8 cellular contexts compared by ENCODE assay signal in genomic region chr19:10315335-10316214, GRCh38. TPM values are rescaled to one million over a fixed set of nuclear protein-coding genes. Genes with fewer than 3 reads are reported as not detected.
DNase-seq lines count a peak whose midpoint lies in the region; ATAC-seq, FAIRE-seq and TF ChIP-seq lines count a peak whose summit lies in the region.

Gene FDX2 (minus strand): TSS chr19:10316015. CDS start chr19:10315996, 19 bp downstream.

- peaks cover 11 to 14% of the 10 kb centered on the region in 2 experiments for H3K4me1 Mint-ChIP-seq in H9
- peaks cover 10% of the 10 kb centered on the region for H3K4me1 Mint-ChIP-seq in T-helper 1 cell treated with Interleukin-12 subunit alpha and Interleukin-12 subunit beta and Interleukin-4 antibody, amounts not matched to agents 30 μg/mL and 1 μg/mL, for 36 hours (ENCODE audit: low read depth)

- no peak within 1 kb of the TSS for H2BK5ac ChIP-seq in H9 (ENCODE audit: insufficient read length, low read length)

- H3K79me1 ChIP-seq in H9 (ENCODE audit: insufficient read depth, low read depth, low read length, poor library complexity, severe bottlenecking) = no peaks in the 10 kb centered on the region

- H2BK120ac ChIP-seq in H9 (ENCODE audit: low read depth, low read length, poor library complexity, severe bottlenecking) = no peak within 1 kb of the TSS

- FAIRE-seq in D721Med (lab: Jason Lieb, UNC) = no peak

- no peak within 1 kb of the TSS for H3K18ac ChIP-seq in H9 (ENCODE audit: insufficient read length, low read depth, low read length)

- H3K14ac ChIP-seq in H9 (ENCODE audit: insufficient read depth, low read length) = no peak within 1 kb of the TSS

- H3K36me3 ChIP-seq in psoas muscle (ENCODE audit: insufficient read depth in 1 of 2, low read depth in 1 of 2) = peaks cover 0 to 53% of the 10 kb centered on the region in 2 donors

- no CpG with 5 or more reads among the region's 55 CpGs for WGBS in H9 (ENCODE audit: extremely low coverage, insufficient read length, low lambda C conversion rate)
- 1% methylated on average over 31 to 55 of the region's 55 CpGs for WGBS in psoas muscle, 3 donors

- H4K5ac ChIP-seq in H9 (ENCODE audit: insufficient read length, low read depth, low read length) = no peak within 1 kb of the TSS

- no peak within 1 kb of the TSS for H3T11ph ChIP-seq in H9 (ENCODE audit: low read length)

- no peaks in the 10 kb centered on the region for H4K20me1 ChIP-seq in H9 (ENCODE audit: control insufficient read depth, insufficient read depth, insufficient read length)

- H2BK20ac ChIP-seq in H9 (ENCODE audit: low read depth, low read length, poor library complexity, severe bottlenecking) = no peak within 1 kb of the TSS

- H3K27me3 Mint-ChIP-seq in H9 (ENCODE audit: low read depth) = peaks cover 2% of the 10 kb centered on the region
- H3K27me3 Mint-ChIP-seq in T-helper 1 cell treated with Interleukin-12 subunit alpha and Interleukin-12 subunit beta and Interleukin-4 antibody, amounts not matched to agents 30 μg/mL and 1 μg/mL, for 36 hours (ENCODE audit: low read depth) = no peaks in the 10 kb centered on the region

- H3K9ac ChIP-seq in H9 (ENCODE audit: extremely low read depth, insufficient read length, low read length) = peak within 1 kb of the TSS; percentile 67

- peak within 1 kb of the TSS; percentile 52 for H3K4me2 ChIP-seq in H9 (ENCODE audit: insufficient read depth, insufficient read length, low read length)

- H3K36me3 Mint-ChIP-seq in H9 (ENCODE audit: insufficient read depth in 1 of 3, low read depth in 3 of 3) = peaks cover 13 to 46% (median 26%) of the 10 kb centered on the region in 3 experiments
- H3K36me3 Mint-ChIP-seq in T-helper 1 cell treated with Interleukin-12 subunit alpha and Interleukin-12 subunit beta and Interleukin-4 antibody, amounts not matched to agents 30 μg/mL and 1 μg/mL, for 36 hours (ENCODE audit: low read depth) = peaks cover 13% of the 10 kb centered on the region

- DNase-seq in D721Med (ENCODE audit: insufficient read length, low spot score) (peak; percentile 92), H9 (peak; percentile 93), NCI-H146 (lab: John Stamatoyannopoulos, UW) (peak; percentile 98), amniotic epithelial cell (ENCODE audit: low read depth) (peak; percentile 48), left ventricle myocardium superior (peak; percentile 95), psoas muscle (peak; percentile 91 to 95), ureter (ENCODE audit: low spot score) (peak; percentile 90)

- no peak within 1 kb of the TSS for H3K4ac ChIP-seq in H9 (ENCODE audit: low read depth, low read length)

- H3K23ac ChIP-seq in H9 (ENCODE audit: insufficient read length, low read depth, low read length) = no peak within 1 kb of the TSS

- H3K27me3 ChIP-seq in H9 (ENCODE audit: insufficient read depth, low read length) (no peaks in the 10 kb centered on the region), psoas muscle (ENCODE audit: insufficient read depth in 3 of 3, low read length in 2 of 3) (no peaks in the 10 kb centered on the region)

- no peaks in the 10 kb centered on the region for H3K9me3 Mint-ChIP-seq in H9
- no peaks in the 10 kb centered on the region for H3K9me3 Mint-ChIP-seq in T-helper 1 cell treated with Interleukin-12 subunit alpha and Interleukin-12 subunit beta and Interleukin-4 antibody, amounts not matched to agents 30 μg/mL and 1 μg/mL, for 36 hours

- no peaks in the 10 kb centered on the region for H3K9me3 ChIP-seq in H9 (ENCODE audit: control insufficient read depth, low read depth, low read length)
- H3K9me3 ChIP-seq in psoas muscle = no peaks in the 10 kb centered on the region

- TF ChIP-seq CTCF in D721Med (IDR thresholded peaks at IDR 0.05; ENCODE audit: insufficient read depth, missing control alignments) = no peak
- TF ChIP-seq CTCF in H9 (conservative IDR thresholded peaks at IDR 0.05) = no peak
- TF ChIP-seq CTCF in psoas muscle (IDR thresholded peaks at IDR 0.05) = no peak

- H2AFZ ChIP-seq in H9 (ENCODE audit: low read length) = no peak within 1 kb of the TSS

- H2BK12ac ChIP-seq in H9 (ENCODE audit: insufficient read length, low read depth, low read length) = no peak within 1 kb of the TSS

- H2AK5ac ChIP-seq in H9 (ENCODE audit: insufficient read length, low read length) = no peak within 1 kb of the TSS

- ATAC-seq in left ventricle myocardium superior (peak; percentile 93), psoas muscle (peak; percentile 91 to 98 (median 95))

- peak within 1 kb of the TSS; percentile 98 for H3K4me3 ChIP-seq in psoas muscle

- no peak within 1 kb of the TSS for H2BK15ac ChIP-seq in H9 (ENCODE audit: low read depth, low read length)

- H3K23me2 ChIP-seq in H9 (ENCODE audit: insufficient read length, low read depth, low read length, poor library complexity, severe bottlenecking) = peaks cover 3% of the 10 kb centered on the region

- no peak within 1 kb of the TSS for H4K91ac ChIP-seq in H9 (ENCODE audit: insufficient read length, low read depth, low read length)

- no peaks in the 10 kb centered on the region for H3K4me1 ChIP-seq in H9 (ENCODE audit: insufficient read depth, low read length)
- peaks cover 3% of the 10 kb centered on the region for H3K4me1 ChIP-seq in psoas muscle

- H3K27ac Mint-ChIP-seq in H9 = peak within 1 kb of the TSS; percentile 79 to 94 (median 92)
- H3K27ac Mint-ChIP-seq in T-helper 1 cell treated with Interleukin-12 subunit alpha and Interleukin-12 subunit beta and Interleukin-4 antibody, amounts not matched to agents 30 μg/mL and 1 μg/mL, for 36 hours = peak within 1 kb of the TSS; percentile 75

- H3K27ac ChIP-seq in H9 (ENCODE audit: insufficient read length, low read depth, low read length) (no peak within 1 kb of the TSS), psoas muscle (peak within 1 kb of the TSS; percentile 76)

- intact Hi-C loops in left ventricle myocardium superior (cut with micrococcal nuclease) = no loop called here
- intact Hi-C loops in psoas muscle (cut with DNase I) = no loop called here

- no peaks in the 10 kb centered on the region for H3K79me2 ChIP-seq in H9 (ENCODE audit: insufficient read depth, low read length)

- no peak within 1 kb of the TSS for H3K56ac ChIP-seq in H9 (ENCODE audit: insufficient read length, low read depth, low read length)

- peak within 1 kb of the TSS; percentile 87 to 93 for H3K4me3 Mint-ChIP-seq in H9
- H3K4me3 Mint-ChIP-seq in T-helper 1 cell treated with Interleukin-12 subunit alpha and Interleukin-12 subunit beta and Interleukin-4 antibody, amounts not matched to agents 30 μg/mL and 1 μg/mL, for 36 hours = peak within 1 kb of the TSS; percentile 87

- no peak within 1 kb of the TSS for H4K8ac ChIP-seq in H9 (replicated peaks; ENCODE audit: insufficient read length, low read depth, low read length)

RNA-seq across cellular contexts. Expression of gene FDX2, which starts in this region (rescaled TPM):
- 26.8 and 27.7 TPM in 2 replicates for total RNA-seq in H9 (2021)
- 18.2 TPM for total RNA-seq in left ventricle myocardium superior
- total RNA-seq in psoas muscle = 10 to 100 TPM; 16.0 to 21.8 (median 18.3) TPM
- polyA plus RNA-seq in psoas muscle = 10 to 100 TPM; 30.7 to 52.5 (median 39.6) TPM
- total RNA-seq in ureter = 25.8 TPM

Comparison
In these comparisons a context has a peak if more than half of its experiments do, and no peak if none do; other contexts are left out.
1. DNase-seq: peak in every context shown above with its lines; median percentile 98 in NCI-H146; 95 in left ventricle myocardium superior; 93 in H9; 93 in psoas muscle; 92 in D721Med; 90 in ureter; 48 in amniotic epithelial cell.